Comparison of ENCODE assay signal across 19 cellular contexts in the genomic region with DNA sequence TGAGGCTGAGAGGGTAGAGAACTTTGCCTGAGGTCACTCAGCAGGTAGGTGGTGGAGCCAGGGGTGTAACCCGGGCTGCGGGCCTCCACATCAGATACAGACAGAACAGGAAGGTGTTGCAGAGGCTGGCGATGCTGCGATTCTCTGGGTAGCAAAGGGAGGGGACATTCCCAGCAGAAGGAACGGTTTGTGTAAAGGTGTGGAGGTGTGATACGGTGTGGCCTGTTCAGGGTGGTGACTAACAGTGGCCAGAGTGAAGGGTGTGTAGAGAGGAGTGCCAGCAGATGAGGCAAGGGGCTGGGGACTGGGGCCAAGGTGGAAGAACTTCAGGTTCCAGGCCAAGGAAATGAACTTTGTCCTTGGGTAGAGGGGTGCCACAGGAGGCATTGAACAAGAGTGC. TPM values are rescaled to one million over a fixed set of nuclear protein-coding genes. Genes with fewer than 3 reads are reported as not detected.
A peak's percentile ranks its signal among the peaks of the same experiment; 100 is the strongest.
DNase-seq lines count a peak whose midpoint lies in the region; ATAC-seq, FAIRE-seq and TF ChIP-seq lines count a peak whose summit lies in the region.
"Had no signal": no experiment of that assay in that cellular context is flagged by ENCODE, and none has a peak within 500 bp of the region (broad histone marks: within the 10 kb centered on the region; RNA-seq: fewer than 3 reads in every experiment).

No MANE protein-coding gene starts in this region.

- H3K36me3 Mint-ChIP-seq in endodermal cell (ENCODE audit: low read depth): no peaks in the 10 kb centered on the region
- H3K36me3 Mint-ChIP-seq: CD4-positive, alpha-beta memory T cell had no signal

- no peak overlapping the region for H3K4me3 ChIP-seq in endodermal cell (ENCODE audit: low read length)
- H3K4me3 ChIP-seq in mucosa of descending colon: no peak overlapping the region
- H3K4me3 ChIP-seq: MG63, PC-9 had no signal

- H3K36me3 ChIP-seq in endodermal cell (ENCODE audit: control insufficient read depth, insufficient read depth, low read length) (no peaks in the 10 kb centered on the region), mucosa of descending colon (ENCODE audit: low read depth) (no peaks in the 10 kb centered on the region)
- H3K36me3 ChIP-seq: MG63 had no signal

- H3K27me3 ChIP-seq in endodermal cell (ENCODE audit: control insufficient read depth, insufficient read depth, low read length, poor library complexity, severe bottlenecking): no peaks in the 10 kb centered on the region
- H3K27me3 ChIP-seq: MG63 had no signal

- no peaks in the 10 kb centered on the region for H3K4me1 Mint-ChIP-seq in endodermal cell

- ATAC-seq in mucosa of descending colon: peak; percentile 85
- ATAC-seq in GM21381 (IDR thresholded peaks at IDR 0.05; ENCODE audit: unreplicated experiment): no peak
- ATAC-seq: HCT116 had no signal

- H3K9ac ChIP-seq in endodermal cell (ENCODE audit: extremely low read depth, low read length, poor library complexity, severe bottlenecking): no peak overlapping the region
- H3K9ac ChIP-seq: KMS-11 had no signal

- H3K27ac Mint-ChIP-seq in endodermal cell: no peak overlapping the region

- H3K4me3 Mint-ChIP-seq in endodermal cell: no peak overlapping the region
- H3K4me3 Mint-ChIP-seq: CD4-positive, alpha-beta memory T cell had no signal

- H3K27me3 Mint-ChIP-seq in endodermal cell (ENCODE audit: insufficient read depth): peaks cover 12% of the 10 kb centered on the region

- no peaks in the 10 kb centered on the region for H3K4me1 ChIP-seq in endodermal cell (ENCODE audit: control insufficient read depth, insufficient read depth, low read length)
- H3K4me1 ChIP-seq in mucosa of descending colon (ENCODE audit: low read depth): no peaks in the 10 kb centered on the region

- intact Hi-C loops in mucosa of descending colon (cut with DNase I, micrococcal nuclease): no loop called here

- TF ChIP-seq CTCF in endodermal cell (conservative IDR thresholded peaks at IDR 0.05) (no peak), mucosa of descending colon (IDR thresholded peaks at IDR 0.05) (no peak)

- peak; percentile 27 for DNase-seq in activated effector memory CD4-positive, alpha-beta T cell treated with anti-CD3 and anti-CD28 coated beads, Interleukin-2, amount 50 U/mL, for 16 hours
- DNase-seq in activated effector memory CD4-positive, alpha-beta T cell treated with Interleukin-2 at 50 U/mL for 16 hours: no peak
- DNase-seq in HTR-8/SVneo (ENCODE audit: insufficient read length, low spot score) (no peak), endodermal cell (peak; percentile 34), mucosa of descending colon (no peak), T-helper 2 cell (no peak), GM19238 (ENCODE audit: insufficient read length, low spot score) (no peak)
- DNase-seq: Calu3; CD4-positive, alpha-beta memory T cell; DMS53; MG63; NCI-H1092; NCI-H524; PC-9 had no signal

- H3K9me3 ChIP-seq in endodermal cell (ENCODE audit: control insufficient read depth, low read length) (no peaks in the 10 kb centered on the region), mucosa of descending colon (no peaks in the 10 kb centered on the region)
- H3K9me3 ChIP-seq: MG63 had no signal

- H3K27ac ChIP-seq in endodermal cell (ENCODE audit: low read depth, low read length): no peak overlapping the region
- H3K27ac ChIP-seq: KMS-11, PC-9 had no signal

- peak; percentile 57 for FAIRE-seq in HTR-8/SVneo (lab: Jason Lieb, UNC)

- 89 to 95% methylated on average over 6 of the region's 6 CpGs for WGBS in endodermal cell (ENCODE audit: insufficient coverage in 1 of 2, insufficient read length in 1 of 2), 2 experiments

- H3K9me3 Mint-ChIP-seq in endodermal cell: no peaks in the 10 kb centered on the region
- H3K9me3 Mint-ChIP-seq: CD4-positive, alpha-beta memory T cell had no signal

RNA-seq across cellular contexts. Expression of a gene that starts 18.2 kb away (rescaled TPM):
- total RNA-seq in endodermal cell (not detected), mucosa of descending colon (10 to 100 TPM in 1 of 3 donors, 1 to 10 TPM in 1, under 1 TPM in 1; 0.67 to 12.9 (median 2.5) TPM)
- polyA plus RNA-seq in endodermal cell (2013, experiment 1 of 2): 4.4 TPM
- 3.2 TPM for polyA plus RNA-seq in endodermal cell (2013, experiment 2 of 2)
- total RNA-seq: A172, Calu3, PC-9 had no signal

RNA-seq across cellular contexts. Expression of a gene that starts 28.6 kb away (rescaled TPM):
- total RNA-seq in endodermal cell (not detected), mucosa of descending colon (not detected)
- not detected for polyA plus RNA-seq in endodermal cell (2013, experiment 1 of 2)
- not detected for polyA plus RNA-seq in endodermal cell (2013, experiment 2 of 2)
- total RNA-seq: A172; Calu3; CD4-positive, alpha-beta memory T cell; PC-9 had no signal
- polyA plus RNA-seq: BJ; CD4-positive, alpha-beta memory T cell had no signal

RNA-seq across cellular contexts. Expression of a gene that starts 39.7 kb away (rescaled TPM):
- total RNA-seq in endodermal cell (under 1 TPM; 0.62 to 0.77 TPM), mucosa of descending colon (not detected)
- 0.36 TPM for polyA plus RNA-seq in endodermal cell (2013, experiment 1 of 2)
- 0.25 TPM for polyA plus RNA-seq in endodermal cell (2013, experiment 2 of 2)
- total RNA-seq: CD4-positive, alpha-beta memory T cell had no signal
- polyA plus RNA-seq: BJ; CD4-positive, alpha-beta memory T cell had no signal

RNA-seq across cellular contexts. Expression of a gene that starts 50.8 kb away (rescaled TPM):
- total RNA-seq in endodermal cell: under 1 TPM in 1 of 2 donors, not detected in 1; 0.20 TPM
- polyA plus RNA-seq in endodermal cell (2013, experiment 1 of 2): 0.28 TPM
- polyA plus RNA-seq in endodermal cell (2013, experiment 2 of 2): 0.04 TPM
- total RNA-seq in mucosa of descending colon: under 1 TPM in 1 of 3 donors, not detected in 2; 0.54 TPM
- total RNA-seq: A172; CD4-positive, alpha-beta memory T cell; PC-9 had no signal
- polyA plus RNA-seq: BJ; CD4-positive, alpha-beta memory T cell had no signal

Comparison
In these comparisons a context has a peak if more than half of its experiments do, and no peak if none do; other contexts are left out.
1. DNase-seq: peak in activated effector memory CD4-positive, alpha-beta T cell treated with anti-CD3 and anti-CD28 coated beads, Interleukin-2, amount 50 U/mL, for 16 hours (single experiment) and endodermal cell (single experiment); none in activated effector memory CD4-positive, alpha-beta T cell treated with Interleukin-2 at 50 U/mL for 16 hours (single experiment), HTR-8/SVneo (single experiment), mucosa of descending colon (0 of 3), T-helper 2 cell (0 of 5) and GM19238 (single experiment).